ENCODE assay signal across 6 cellular contexts in genomic region chr12:5533368-5533767, GRCh38.
"Had no signal": no experiment of that assay in that cellular context is flagged by ENCODE, and none has a peak within 500 bp of the region (broad histone marks: within the 10 kb centered on the region; RNA-seq: fewer than 3 reads in every experiment).

No MANE protein-coding gene starts in this region.

- H3K4me3 ChIP-seq: GM23338 had no signal

- FAIRE-seq: H1, H54, HTR-8/SVneo had no signal

- ATAC-seq: GM23338 had no signal

- H3K4me2 ChIP-seq: GM23338 had no signal

- H2AFZ ChIP-seq: GM23338 had no signal

- DNase-seq: H9, HCEC 1CT had no signal
